In the genomic region with DNA sequence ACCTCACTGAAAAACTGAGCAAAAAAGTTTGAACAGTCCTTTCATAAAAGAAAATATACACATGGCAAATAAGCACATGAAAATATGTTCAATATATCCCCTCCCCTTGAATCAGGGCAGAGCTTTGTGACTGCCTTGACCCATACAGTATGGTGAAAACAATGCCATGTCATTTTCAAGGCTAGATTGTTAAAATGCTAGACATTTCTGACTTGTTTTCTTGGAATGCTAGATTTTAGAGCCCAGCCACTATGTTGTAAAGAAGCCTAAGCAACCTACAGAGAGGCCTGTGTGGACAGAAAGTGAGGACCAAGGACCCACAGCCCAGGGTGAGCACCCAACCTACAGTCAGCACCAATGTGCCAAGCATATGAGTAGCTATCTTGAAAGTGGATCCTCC, we compare ENCODE assay signal across 16 cellular contexts. TPM values are rescaled to one million over a fixed set of nuclear protein-coding genes. Genes with fewer than 3 reads are reported as not detected.
A peak's percentile ranks its signal among the peaks of the same experiment; 100 is the strongest.
DNase-seq lines count a peak whose midpoint lies in the region; ATAC-seq, FAIRE-seq and TF ChIP-seq lines count a peak whose summit lies in the region.
"Had no signal": no experiment of that assay in that cellular context is flagged by ENCODE, and none has a peak within 500 bp of the region (broad histone marks: within the 10 kb centered on the region; RNA-seq: fewer than 3 reads in every experiment).

No MANE protein-coding gene starts in this region.

- no peak for DNase-seq in GM12891 (ENCODE audit: insufficient read length, low spot score)
- DNase-seq in amniotic epithelial cell (ENCODE audit: low read depth), result peak; percentile 90
- DNase-seq in fibroblast of pulmonary artery (ENCODE audit: low read depth), result peak; percentile 67
- DNase-seq in stromal cell of bone marrow (ENCODE audit: low read depth), result peak; percentile 12
- no peak for DNase-seq in NCI-H526 (lab: John Stamatoyannopoulos, UW)
- DNase-seq: activated CD4-positive, alpha-beta T cell treated with anti-CD3 and anti-CD28 coated beads, Interleukin-2, amount 10 ng/mL, durations not matched to agents 24 days and 14 days; activated naive CD4-positive, alpha-beta T cell treated with Interleukin-2 at 50 U/mL for 16 hours; midbrain; NCI-H1694; NCI-H345; sigmoid colon; stimulated activated CD4-positive, alpha-beta T cell treated with anti-CD3 and anti-CD28 coated beads, Interleukin-2, amount 100 ng/mL, for 48 hours had no signal

- no peak for TF ChIP-seq POLR2A in GM12891 (IDR thresholded peaks at IDR 0.05; ENCODE audit: low read depth, low read length)

- ATAC-seq in HG02610 (IDR thresholded peaks at IDR 0.05; ENCODE audit: unreplicated experiment) (no peak), GM19455 (IDR thresholded peaks at IDR 0.05; ENCODE audit: unreplicated experiment) (no peak)
- ATAC-seq: HepG2 had no signal

- no peak for TF ChIP-seq CTCF in fibroblast of pulmonary artery (IDR thresholded peaks at IDR 0.05; ENCODE audit: low read length, missing control alignments)

- no peak overlapping the region for H3K4me3 ChIP-seq in fibroblast of pulmonary artery (replicated peaks; ENCODE audit: low read depth, low read length)
- H3K4me3 ChIP-seq: sigmoid colon had no signal

- peak; percentile 23 for FAIRE-seq in GM12891 (lab: Jason Lieb, UNC)
- FAIRE-seq: HepG2, TTC549 had no signal

TF ChIP-seq in GM12891, 5 proteins besides CTCF, POLR2A, EP300 and RAD21:
- TF ChIP-seq PAX5 (IDR thresholded peaks at IDR 0.05; ENCODE audit: insufficient read depth, low read length, severe bottlenecking) (no peak), POU2F2 (IDR thresholded peaks at IDR 0.05; ENCODE audit: low read depth, low read length) (no peak), TAF1 (IDR thresholded peaks at IDR 0.05; ENCODE audit: low read depth, low read length) (no peak), POLR2AphosphoS5 (IDR thresholded peaks at IDR 0.05; ENCODE audit: low read depth, low read length) (no peak), SPI1 (IDR thresholded peaks at IDR 0.05; ENCODE audit: low read depth, low read length) (no peak)

RNA-seq across cellular contexts. Expression of a gene that starts 17.1 kb away (rescaled TPM):
- 12.2 TPM for polyA plus RNA-seq in GM12891 (2012; ENCODE audit: low read depth, missing spikeins)

RNA-seq across cellular contexts. Expression of a gene that starts 58.1 kb away (rescaled TPM):
- 7.9 TPM for polyA plus RNA-seq in GM12891 (2012; ENCODE audit: low read depth, missing spikeins)

Comparison
In these comparisons a context has a peak if more than half of its experiments do, and no peak if none do; other contexts are left out.
1. DNase-seq: peak in amniotic epithelial cell (single experiment), fibroblast of pulmonary artery (single experiment) and stromal cell of bone marrow (single experiment); none in GM12891 (single experiment) and NCI-H526 (0 of 2).